In genomic region chr3:107211608-107212007, GRCh38 we compare ENCODE assay signal across 14 cellular contexts.
"Had no signal": no experiment of that assay in that cellular context is flagged by ENCODE, and none has a peak within 500 bp of the region (broad histone marks: within the 10 kb centered on the region; RNA-seq: fewer than 3 reads in every experiment).

No MANE protein-coding gene starts in this region.

- H3K4me3 ChIP-seq: colonic mucosa, ovary, tibial artery, vagina had no signal

- H3K27me3 ChIP-seq: colonic mucosa, ovary, tibial artery, vagina had no signal

- H3K9me3 ChIP-seq: colonic mucosa, ovary, tibial artery, vagina had no signal

- H3K4me1 ChIP-seq: colonic mucosa had no signal

- DNase-seq: activated B cell treated with CpG ODN at 0.5 μM for 24 hours; activated CD4-positive, alpha-beta T cell treated with anti-CD3 and anti-CD28 coated beads, Interleukin-2, amount 10 ng/mL, durations not matched to agents 24 days and 14 days; activated CD8-positive, alpha-beta memory T cell treated with anti-CD3 and anti-CD28 coated beads, Interleukin-2, amount 50 U/mL, for 4 hours; activated CD8-positive, alpha-beta T cell treated with anti-CD3 and anti-CD28 coated beads, Interleukin-2, amount 10 ng/mL, durations not matched to agents 7 days and 5 days; activated effector memory CD4-positive, alpha-beta T cell treated with anti-CD3 and anti-CD28 coated beads, Interleukin-2, amount 50 U/mL, for 16 hours; activated T-cell treated with anti-CD3 and anti-CD28 coated beads, Interleukin-2, amount 50 U/mL, for 48 hours; central memory CD4-positive, alpha-beta T cell; colonic mucosa; head of caudate nucleus; ovary; stimulated activated CD4-positive, alpha-beta T cell treated with anti-CD3 and anti-CD28 coated beads, Interleukin-12 subunit alpha, Interleukin-12 subunit beta, amount 100 ng/mL, for 4 hours; stimulated activated CD4-positive, alpha-beta T cell treated with anti-CD3 and anti-CD28 coated beads, Interleukin-2, amount 100 ng/mL, for 24 hours; tibial artery had no signal

- H3K36me3 ChIP-seq: colonic mucosa, ovary, tibial artery, vagina had no signal

- H3K27ac ChIP-seq: colonic mucosa, tibial artery, vagina had no signal

- ATAC-seq: activated CD8-positive, alpha-beta T cell treated with anti-CD3 and anti-CD28 coated beads, Interleukin-2, amount 10 ng/mL, durations not matched to agents 7 days and 5 days had no signal
